In the genomic region with DNA sequence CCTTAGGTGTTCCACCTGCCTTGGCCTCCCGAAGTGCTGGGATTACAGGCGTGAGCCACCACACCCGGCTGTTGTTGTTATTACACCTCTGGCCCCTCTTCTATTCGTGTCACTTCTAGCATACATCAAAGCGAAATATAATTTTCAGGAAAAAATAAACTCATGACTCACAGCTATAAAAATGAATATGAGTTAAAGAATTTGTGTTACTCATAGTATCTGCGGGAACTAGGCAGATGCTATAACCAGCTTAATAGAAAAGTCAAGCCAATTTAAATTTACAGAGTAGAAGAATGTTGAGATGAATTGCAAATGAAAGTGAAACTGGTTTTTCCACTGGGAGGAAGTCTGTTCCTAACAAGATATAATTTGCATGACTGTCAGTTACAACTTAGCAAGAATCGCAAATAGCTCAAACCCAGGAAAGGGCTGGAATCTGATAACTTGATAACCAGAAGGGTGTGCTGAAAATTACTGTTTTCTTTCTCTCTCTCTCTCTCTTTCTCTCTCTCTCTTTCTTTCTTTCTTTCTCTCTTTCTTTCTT, we compare ENCODE assay signal across 1 cellular context.
TF ChIP-seq lines count a peak whose summit lies in the region.

No MANE protein-coding gene starts in this region.

TF ChIP-seq in GM12878, 131 proteins besides CTCF, POLR2A, EP300 and RAD21:
- TF ChIP-seq GATAD2B (conservative IDR thresholded peaks at IDR 0.05; ENCODE audit: low read depth) (no peak), TCF7 (IDR thresholded peaks at IDR 0.05; ENCODE audit: borderline replicate concordance) (no peak), SP1 (IDR thresholded peaks at IDR 0.05; ENCODE audit: low read depth, low read length) (no peak), CHD4 (IDR thresholded peaks at IDR 0.05) (no peak), TCF12 (IDR thresholded peaks at IDR 0.05; ENCODE audit: low read depth, low read length) (no peak), MEF2B (IDR thresholded peaks at IDR 0.05; ENCODE audit: partially characterized antibody, poor library complexity, severe bottlenecking) (no peak), CEBPB (IDR thresholded peaks at IDR 0.05; ENCODE audit: borderline replicate concordance in 1 of 2, low read depth in 2 of 2, low read length in 2 of 2) (no peak), NR2C2 (IDR thresholded peaks at IDR 0.05; ENCODE audit: borderline replicate concordance, control insufficient read depth, insufficient read length, low read depth) (no peak), FOS (IDR thresholded peaks at IDR 0.05; ENCODE audit: borderline replicate concordance, extremely low read depth, insufficient read length) (no peak), ZSCAN29 (IDR thresholded peaks at IDR 0.05) (no peak), EED (IDR thresholded peaks at IDR 0.05; ENCODE audit: low read depth) (no peak), PAX5 (IDR thresholded peaks at IDR 0.05; ENCODE audit: borderline replicate concordance, low read depth, low read length) (no peak), KDM1A (IDR thresholded peaks at IDR 0.05; ENCODE audit: borderline replicate concordance) (no peak)
- TF ChIP-seq, protein P1, sequence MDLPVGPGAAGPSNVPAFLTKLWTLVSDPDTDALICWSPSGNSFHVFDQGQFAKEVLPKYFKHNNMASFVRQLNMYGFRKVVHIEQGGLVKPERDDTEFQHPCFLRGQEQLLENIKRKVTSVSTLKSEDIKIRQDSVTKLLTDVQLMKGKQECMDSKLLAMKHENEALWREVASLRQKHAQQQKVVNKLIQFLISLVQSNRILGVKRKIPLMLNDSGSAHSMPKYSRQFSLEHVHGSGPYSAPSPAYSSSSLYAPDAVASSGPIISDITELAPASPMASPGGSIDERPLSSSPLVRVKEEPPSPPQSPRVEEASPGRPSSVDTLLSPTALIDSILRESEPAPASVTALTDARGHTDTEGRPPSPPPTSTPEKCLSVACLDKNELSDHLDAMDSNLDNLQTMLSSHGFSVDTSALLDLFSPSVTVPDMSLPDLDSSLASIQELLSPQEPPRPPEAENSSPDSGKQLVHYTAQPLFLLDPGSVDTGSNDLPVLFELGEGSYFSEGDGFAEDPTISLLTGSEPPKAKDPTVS (IDR thresholded peaks at IDR 0.05; ENCODE audit: low read depth, low read length), result no peak
- TF ChIP-seq, protein P2, sequence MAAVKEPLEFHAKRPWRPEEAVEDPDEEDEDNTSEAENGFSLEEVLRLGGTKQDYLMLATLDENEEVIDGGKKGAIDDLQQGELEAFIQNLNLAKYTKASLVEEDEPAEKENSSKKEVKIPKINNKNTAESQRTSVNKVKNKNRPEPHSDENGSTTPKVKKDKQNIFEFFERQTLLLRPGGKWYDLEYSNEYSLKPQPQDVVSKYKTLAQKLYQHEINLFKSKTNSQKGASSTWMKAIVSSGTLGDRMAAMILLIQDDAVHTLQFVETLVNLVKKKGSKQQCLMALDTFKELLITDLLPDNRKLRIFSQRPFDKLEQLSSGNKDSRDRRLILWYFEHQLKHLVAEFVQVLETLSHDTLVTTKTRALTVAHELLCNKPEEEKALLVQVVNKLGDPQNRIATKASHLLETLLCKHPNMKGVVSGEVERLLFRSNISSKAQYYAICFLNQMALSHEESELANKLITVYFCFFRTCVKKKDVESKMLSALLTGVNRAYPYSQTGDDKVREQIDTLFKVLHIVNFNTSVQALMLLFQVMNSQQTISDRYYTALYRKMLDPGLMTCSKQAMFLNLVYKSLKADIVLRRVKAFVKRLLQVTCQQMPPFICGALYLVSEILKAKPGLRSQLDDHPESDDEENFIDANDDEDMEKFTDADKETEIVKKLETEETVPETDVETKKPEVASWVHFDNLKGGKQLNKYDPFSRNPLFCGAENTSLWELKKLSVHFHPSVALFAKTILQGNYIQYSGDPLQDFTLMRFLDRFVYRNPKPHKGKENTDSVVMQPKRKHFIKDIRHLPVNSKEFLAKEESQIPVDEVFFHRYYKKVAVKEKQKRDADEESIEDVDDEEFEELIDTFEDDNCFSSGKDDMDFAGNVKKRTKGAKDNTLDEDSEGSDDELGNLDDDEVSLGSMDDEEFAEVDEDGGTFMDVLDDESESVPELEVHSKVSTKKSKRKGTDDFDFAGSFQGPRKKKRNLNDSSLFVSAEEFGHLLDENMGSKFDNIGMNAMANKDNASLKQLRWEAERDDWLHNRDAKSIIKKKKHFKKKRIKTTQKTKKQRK (IDR thresholded peaks at IDR 0.05; ENCODE audit: low read depth, low read length), result no peak
